In genomic region chr21:28962465-28962864, GRCh38 we compare ENCODE assay signal across 28 cellular contexts.
"Had no signal": no experiment of that assay in that cellular context is flagged by ENCODE, and none has a peak within 500 bp of the region (broad histone marks: within the 10 kb centered on the region; RNA-seq: fewer than 3 reads in every experiment).

No MANE protein-coding gene starts in this region.

- H3K27ac ChIP-seq: dorsolateral prefrontal cortex, esophagus squamous epithelium, left lung, lower lobe of right lung, pancreas, right lobe of liver, thoracic aorta, tibial nerve, upper lobe of left lung had no signal

- H3K4me3 Mint-ChIP-seq: endodermal cell; memory B cell; natural killer cell; stimulated activated naive B cell treated with anti-CD40 and anti-IgM and Interleukin-4, amounts not matched to agents 10 μg/mL and 1 μg/mL and 100 μg/mL, for 72 hours; stimulated activated naive CD8-positive, alpha-beta T cell treated with anti-CD3 and anti-CD28 coated beads, Interleukin-15, Interleukin-2, amounts not matched to agents 100 ng/mL and 50 ng/mL, for 24 hours had no signal

- FAIRE-seq: islet of Langerhans, pancreas, small intestine, urothelium cell line had no signal

- H3K9me3 Mint-ChIP-seq: endodermal cell; memory B cell; natural killer cell; stimulated activated naive B cell treated with anti-CD40 and anti-IgM and Interleukin-4, amounts not matched to agents 10 μg/mL and 1 μg/mL and 100 μg/mL, for 72 hours; stimulated activated naive CD8-positive, alpha-beta T cell treated with anti-CD3 and anti-CD28 coated beads, Interleukin-15, Interleukin-2, amounts not matched to agents 100 ng/mL and 50 ng/mL, for 24 hours had no signal

- H3K4me1 Mint-ChIP-seq: endodermal cell, memory B cell had no signal

- H3K27ac Mint-ChIP-seq: endodermal cell; memory B cell; natural killer cell; stimulated activated naive B cell treated with anti-CD40 and anti-IgM and Interleukin-4, amounts not matched to agents 10 μg/mL and 1 μg/mL and 100 μg/mL, for 72 hours; stimulated activated naive CD8-positive, alpha-beta T cell treated with anti-CD3 and anti-CD28 coated beads, Interleukin-15, Interleukin-2, amounts not matched to agents 100 ng/mL and 50 ng/mL, for 24 hours had no signal

- H3K27me3 Mint-ChIP-seq: memory B cell; stimulated activated naive B cell treated with anti-CD40 and anti-IgM and Interleukin-4, amounts not matched to agents 10 μg/mL and 1 μg/mL and 100 μg/mL, for 72 hours; stimulated activated naive CD8-positive, alpha-beta T cell treated with anti-CD3 and anti-CD28 coated beads, Interleukin-15, Interleukin-2, amounts not matched to agents 100 ng/mL and 50 ng/mL, for 24 hours had no signal

- DNase-seq: cortex of kidney; dorsolateral prefrontal cortex; effector CD4-positive, alpha-beta T cell; endodermal cell; erythroblast; esophagus squamous epithelium; foreskin melanocyte; glutamatergic neuron; heart right ventricle; hippocampal formation; left cardiac atrium; left lung; lower lobe of right lung; natural killer cell; occipital lobe; pancreas; right lobe of liver; small intestine; stimulated activated CD4-positive, alpha-beta T cell treated with anti-CD3 and anti-CD28 coated beads, Interleukin-15, amount 100 ng/mL, for 24 hours; stimulated activated CD4-positive, alpha-beta T cell treated with anti-CD3 and anti-CD28 coated beads, Interleukin-2, amount 100 ng/mL, for 48 hours; stimulated activated naive B cell treated with anti-CD40 and anti-IgM and Interleukin-4, amounts not matched to agents 10 μg/mL and 1 μg/mL and 100 μg/mL, for 72 hours; upper lobe of left lung had no signal

- ATAC-seq: left cardiac atrium; left lung; lower lobe of right lung; natural killer cell; pancreas; right lobe of liver; stimulated activated naive B cell treated with anti-CD40 and anti-IgM and Interleukin-4, amounts not matched to agents 10 μg/mL and 1 μg/mL and 100 μg/mL, for 72 hours had no signal
